ENCODE assay signal across 12 cellular contexts in genomic region chr7:139362302-139362701, GRCh38. TPM values are rescaled to one million over a fixed set of nuclear protein-coding genes. Genes with fewer than 3 reads are reported as not detected.
A peak's percentile ranks its signal among the peaks of the same experiment; 100 is the strongest.
DNase-seq lines count a peak whose midpoint lies in the region; ATAC-seq, FAIRE-seq and TF ChIP-seq lines count a peak whose summit lies in the region.
"Had no signal": no experiment of that assay in that cellular context is flagged by ENCODE, and none has a peak within 500 bp of the region (broad histone marks: within the 10 kb centered on the region; RNA-seq: fewer than 3 reads in every experiment).

No MANE protein-coding gene starts in this region.

- no peak for ATAC-seq in activated T-helper 17 cell treated with anti-CD3 and anti-CD28 coated beads, Interleukin-2, amount 50 U/mL, for 72 hours (replicated peaks)
- ATAC-seq in GM19397 (IDR thresholded peaks at IDR 0.05; ENCODE audit: unreplicated experiment) (no peak), GM21390 (IDR thresholded peaks at IDR 0.05; ENCODE audit: unreplicated experiment) (no peak)

- H4K20me1 ChIP-seq in keratinocyte (ENCODE audit: control insufficient read depth, extremely low read depth, insufficient read depth, low read length), result peaks cover 13% of the 10 kb centered on the region

- POLR2A ChIA-PET in CD8-positive, alpha-beta memory T cell (lab: Charles Lee), result no interaction called here

- H3K4me1 Mint-ChIP-seq in CD8-positive, alpha-beta memory T cell, result peaks cover 60 to 75% (median 74%) of the 10 kb centered on the region in 3 donors
- H3K4me1 Mint-ChIP-seq in HFFc6 (ENCODE audit: low read depth), result peaks cover 56% of the 10 kb centered on the region
- H3K4me1 Mint-ChIP-seq in activated T-helper 17 cell treated with anti-CD3 and anti-CD28 coated beads, Interleukin-2, amount 50 U/mL, for 72 hours, result peaks cover 21% of the 10 kb centered on the region

- H3K4me1 ChIP-seq in CD8-positive, alpha-beta memory T cell (ENCODE audit: insufficient read depth, low read length), result peaks cover 40% of the 10 kb centered on the region
- H3K4me1 ChIP-seq in keratinocyte (ENCODE audit: control insufficient read depth, extremely low read depth, insufficient read depth, low read length), result peaks cover 27% of the 10 kb centered on the region

- H3K36me3 Mint-ChIP-seq in CD8-positive, alpha-beta memory T cell, result peaks cover 0 to 48% (median 9%) of the 10 kb centered on the region in 3 donors
- H3K36me3 Mint-ChIP-seq in HFFc6 (ENCODE audit: low read depth), result peaks cover 24% of the 10 kb centered on the region
- peaks cover 83% of the 10 kb centered on the region for H3K36me3 Mint-ChIP-seq in activated T-helper 17 cell treated with anti-CD3 and anti-CD28 coated beads, Interleukin-2, amount 50 U/mL, for 72 hours (ENCODE audit: low read depth)

- DNase-seq in CD8-positive, alpha-beta memory T cell, result no peak
- DNase-seq in HFFc6 (no peak), keratinocyte (ENCODE audit: low read depth, low spot score) (no peak), Ammon's horn (ENCODE audit: low spot score) (no peak), AG20443 (ENCODE audit: low spot score) (no peak)
- DNase-seq: activated CD8-positive, alpha-beta memory T cell treated with anti-CD3 and anti-CD28 coated beads for 24 hours; NK-92 treated with Interleukin-12 subunit alpha and Interleukin-12 subunit beta, amount 100 ng/mL, for 24 hours had no signal

- dilution Hi-C loops in keratinocyte (cut with MboI; ENCODE audit: extremely low pct_ligation_motif_present, low sequenced_read_pairs), result no loop called here

- peaks cover 72% of the 10 kb centered on the region for H3K79me2 ChIP-seq in keratinocyte (ENCODE audit: control insufficient read depth, insufficient read depth, low read length)

- no peaks in the 10 kb centered on the region for H3K9me1 ChIP-seq in keratinocyte (ENCODE audit: control insufficient read depth, extremely low read depth, insufficient read depth, low read length)

- no peak overlapping the region for H2AFZ ChIP-seq in keratinocyte (ENCODE audit: control insufficient read depth, low read length)

- H3K27ac ChIP-seq in CD8-positive, alpha-beta memory T cell (ENCODE audit: low read depth, low read length), result no peak overlapping the region
- H3K27ac ChIP-seq in keratinocyte (ENCODE audit: control insufficient read depth, insufficient read depth, low read length), result no peak overlapping the region

- no peaks in the 10 kb centered on the region for H3K27me3 ChIP-seq in CD8-positive, alpha-beta memory T cell (ENCODE audit: insufficient read depth, low read length, poor library complexity, severe bottlenecking)
- H3K27me3 ChIP-seq in keratinocyte (ENCODE audit: control insufficient read depth, extremely low read depth, insufficient read depth, low read length), result no peaks in the 10 kb centered on the region

- H3K9ac ChIP-seq in keratinocyte (ENCODE audit: control insufficient read depth, extremely low read depth, insufficient read depth, low read length), result peak overlapping the region; percentile 41

- no peaks in the 10 kb centered on the region for H3K27me3 Mint-ChIP-seq in CD8-positive, alpha-beta memory T cell
- peaks cover 6% of the 10 kb centered on the region; the same call in 1 of the 2 replicates for H3K27me3 Mint-ChIP-seq in HFFc6 (ENCODE audit: insufficient read depth)
- H3K27me3 Mint-ChIP-seq in activated T-helper 17 cell treated with anti-CD3 and anti-CD28 coated beads, Interleukin-2, amount 50 U/mL, for 72 hours, result no peaks in the 10 kb centered on the region

- H3K4me3 ChIP-seq in CD8-positive, alpha-beta memory T cell (ENCODE audit: low read length), result no peak overlapping the region
- peak overlapping the region; percentile 89 to 92 (median 91) for H3K4me3 ChIP-seq in keratinocyte (ENCODE audit: control insufficient read depth in 2 of 3, extremely low read depth in 1 of 3, insufficient read depth in 2 of 3, low read depth in 1 of 3, low read length in 3 of 3)
- H3K4me3 ChIP-seq: lung had no signal

- peak overlapping the region in 5 of 7 donors; percentile 19 to 75 (median 59) for H3K4me3 Mint-ChIP-seq in CD8-positive, alpha-beta memory T cell
- H3K4me3 Mint-ChIP-seq in HFFc6, result peak overlapping the region; percentile 62
- peak overlapping the region; percentile 99 for H3K4me3 Mint-ChIP-seq in activated T-helper 17 cell treated with anti-CD3 and anti-CD28 coated beads, Interleukin-2, amount 50 U/mL, for 72 hours

- CTCF ChIA-PET in CD8-positive, alpha-beta memory T cell (lab: Charles Lee), result no interaction called here

- H3K4me2 ChIP-seq in keratinocyte (ENCODE audit: control insufficient read depth, extremely low read depth, insufficient read depth, low read depth, low read length), result peak overlapping the region; percentile 66

- TF ChIP-seq CTCF in HFFc6 (IDR thresholded peaks at IDR 0.05) (no peak), keratinocyte (optimal IDR thresholded peaks at IDR 0.05 in 1 of 3, IDR thresholded peaks at IDR 0.05 in 1 of 3, conservative IDR thresholded peaks at IDR 0.05 in 1 of 3; ENCODE audit: extremely low read depth in 1 of 3, insufficient read depth in 2 of 3, low read length in 3 of 3) (no peak)

- H3K9me3 Mint-ChIP-seq in CD8-positive, alpha-beta memory T cell, result no peaks in the 10 kb centered on the region
- H3K9me3 Mint-ChIP-seq in HFFc6, result no peaks in the 10 kb centered on the region
- H3K9me3 Mint-ChIP-seq in activated T-helper 17 cell treated with anti-CD3 and anti-CD28 coated beads, Interleukin-2, amount 50 U/mL, for 72 hours, result no peaks in the 10 kb centered on the region

- no peak for FAIRE-seq in keratinocyte (lab: Jason Lieb, UNC)
- FAIRE-seq: endometrium had no signal

- H3K36me3 ChIP-seq in CD8-positive, alpha-beta memory T cell (ENCODE audit: insufficient read depth, low read length), result peaks cover 5% of the 10 kb centered on the region
- H3K36me3 ChIP-seq in keratinocyte (ENCODE audit: control insufficient read depth in 2 of 2, extremely low read depth in 1 of 2, insufficient read depth in 2 of 2, low read length in 2 of 2), result peaks cover 2 to 7% of the 10 kb centered on the region in 2 experiments

- H3K27ac Mint-ChIP-seq in CD8-positive, alpha-beta memory T cell, result peak overlapping the region in 6 of 8 donors; percentile 39 to 73 (median 59)
- H3K27ac Mint-ChIP-seq in HFFc6, result peak overlapping the region; percentile 55
- peak overlapping the region; percentile 100 for H3K27ac Mint-ChIP-seq in activated T-helper 17 cell treated with anti-CD3 and anti-CD28 coated beads, Interleukin-2, amount 50 U/mL, for 72 hours

- no peaks in the 10 kb centered on the region for H3K9me3 ChIP-seq in CD8-positive, alpha-beta memory T cell (ENCODE audit: low read length)
- no peaks in the 10 kb centered on the region for H3K9me3 ChIP-seq in keratinocyte (ENCODE audit: control insufficient read depth, low read depth, low read length)

RNA-seq across cellular contexts. Expression of gene LUC7L2, which starts 2.6 kb away (rescaled TPM):
- 100 to 1,000 TPM; 150 to 164 TPM for total RNA-seq in CD8-positive, alpha-beta memory T cell
- 72.0 TPM for polyA plus RNA-seq in CD8-positive, alpha-beta memory T cell
- total RNA-seq in HFFc6 (2021; fragmentation: NEBNext Ultra II Directional; extraction: Animal tissue kit (Norgen Biotek cat#: 25700)), result 10 to 100 TPM; 55.1 to 74.4 (median 66.1) TPM
- 100 to 1,000 TPM; 115 to 130 TPM for total RNA-seq in activated T-helper 17 cell treated with anti-CD3 and anti-CD28 coated beads, Interleukin-2, amount 50 U/mL, for 72 hours
- polyA plus RNA-seq in keratinocyte, result 28.6 to 52.7 TPM (median 44.4 TPM) in 3 replicates
- polyA plus RNA-seq in keratinocyte (2011; ENCODE audit: low read depth), result 198 TPM
- polyA plus RNA-seq in keratinocyte (2011; cell fraction: cytosol; rRNA removed), result 30.6 and 41.7 TPM in 2 replicates
- 72.5 and 88.7 TPM in 2 replicates for polyA plus RNA-seq in keratinocyte (2011; cell fraction: nucleus; rRNA removed)
- 42.2 and 47.9 TPM in 2 replicates for polyA plus RNA-seq in keratinocyte (2012; ENCODE audit: low replicate concordance)
- 14.9 to 30.8 TPM (median 15.9 TPM) in 3 replicates for polyA minus RNA-seq in keratinocyte
- polyA minus RNA-seq in keratinocyte (2011; cell fraction: cytosol; rRNA and poly(A)+ RNA removed), result 33.0 TPM
- polyA minus RNA-seq in keratinocyte (2011; cell fraction: nucleus; rRNA and poly(A)+ RNA removed), result 62.8 and 63.6 TPM in 2 replicates

RNA-seq across cellular contexts. Expression of gene FMC1, which starts 21.2 kb away (rescaled TPM):
- total RNA-seq in CD8-positive, alpha-beta memory T cell, result 10 to 100 TPM; 10.7 to 12.2 TPM
- polyA plus RNA-seq in CD8-positive, alpha-beta memory T cell, result 46.4 TPM
- total RNA-seq in HFFc6 (2021; fragmentation: NEBNext Ultra II Directional; extraction: Animal tissue kit (Norgen Biotek cat#: 25700)), result 10 to 100 TPM in 5 of 6 experiments, 1 to 10 TPM in 1; 9.5 to 17.5 (median 14.0) TPM
- 1 to 10 TPM; 3.0 to 6.7 TPM for total RNA-seq in activated T-helper 17 cell treated with anti-CD3 and anti-CD28 coated beads, Interleukin-2, amount 50 U/mL, for 72 hours
- polyA plus RNA-seq in keratinocyte, result 7.1 to 7.8 TPM (median 7.4 TPM) in 3 replicates
- polyA plus RNA-seq in keratinocyte (2011; ENCODE audit: low read depth), result 0.26 TPM
- 4.8 and 6.0 TPM in 2 replicates for polyA plus RNA-seq in keratinocyte (2011; cell fraction: cytosol; rRNA removed)
- 5.9 and 6.9 TPM in 2 replicates for polyA plus RNA-seq in keratinocyte (2011; cell fraction: nucleus; rRNA removed)
- 6.1 and 11.3 TPM in 2 replicates for polyA plus RNA-seq in keratinocyte (2012; ENCODE audit: low replicate concordance)
- polyA minus RNA-seq in keratinocyte, result 0.80 to 3.5 TPM (median 1.6 TPM) in 3 replicates
- 4.4 TPM for polyA minus RNA-seq in keratinocyte (2011; cell fraction: cytosol; rRNA and poly(A)+ RNA removed)
- 0.95 and 2.1 TPM in 2 replicates for polyA minus RNA-seq in keratinocyte (2011; cell fraction: nucleus; rRNA and poly(A)+ RNA removed)
